ENCODE assay signal across 25 cellular contexts in genomic region chr2:74244286-74244685, GRCh38.
"Had no signal": no experiment of that assay in that cellular context is flagged by ENCODE, and none has a peak within 500 bp of the region (broad histone marks: within the 10 kb centered on the region; RNA-seq: fewer than 3 reads in every experiment).

No MANE protein-coding gene starts in this region.

- FAIRE-seq: endometrium, islet of Langerhans, keratinocyte had no signal

- H3K4me3 ChIP-seq: colonic mucosa, esophagus squamous epithelium, gastrocnemius medialis, heart right ventricle, left lung, lower lobe of right lung, mucosa of descending colon had no signal

- DNase-seq: colonic mucosa; cortex of kidney; effector CD8-positive, alpha-beta T cell; effector memory CD8-positive, alpha-beta T cell; endodermal cell; erythroblast; esophagus squamous epithelium; foreskin fibroblast; foreskin melanocyte; gastrocnemius medialis; glutamatergic neuron; head of caudate nucleus; heart right ventricle; hippocampal formation; left cardiac atrium; left lung; left ventricle myocardium superior; lower lobe of right lung; mesenchymal stem cell; mucosa of descending colon had no signal

- H3K27ac ChIP-seq: colonic mucosa, epithelial cell of prostate, esophagus squamous epithelium, gastrocnemius medialis, heart right ventricle, left lung, lower lobe of right lung had no signal

- H3K9me3 ChIP-seq: colonic mucosa, esophagus squamous epithelium, gastrocnemius medialis, left lung, lower lobe of right lung, mucosa of descending colon had no signal

- H3K36me3 ChIP-seq: colonic mucosa, esophagus squamous epithelium, gastrocnemius medialis, left lung, lower lobe of right lung had no signal

- H3K27me3 ChIP-seq: colonic mucosa, esophagus squamous epithelium, gastrocnemius medialis, heart right ventricle, left lung had no signal

- ATAC-seq: effector memory CD8-positive, alpha-beta T cell; esophagus mucosa; gastrocnemius medialis; heart right ventricle; left cardiac atrium; left lung; left ventricle myocardium superior; lower lobe of right lung; mucosa of descending colon had no signal

- H3K4me1 ChIP-seq: colonic mucosa, left lung, lower lobe of right lung had no signal
